Comparison of ENCODE assay signal across 18 cellular contexts in the genomic region with DNA sequence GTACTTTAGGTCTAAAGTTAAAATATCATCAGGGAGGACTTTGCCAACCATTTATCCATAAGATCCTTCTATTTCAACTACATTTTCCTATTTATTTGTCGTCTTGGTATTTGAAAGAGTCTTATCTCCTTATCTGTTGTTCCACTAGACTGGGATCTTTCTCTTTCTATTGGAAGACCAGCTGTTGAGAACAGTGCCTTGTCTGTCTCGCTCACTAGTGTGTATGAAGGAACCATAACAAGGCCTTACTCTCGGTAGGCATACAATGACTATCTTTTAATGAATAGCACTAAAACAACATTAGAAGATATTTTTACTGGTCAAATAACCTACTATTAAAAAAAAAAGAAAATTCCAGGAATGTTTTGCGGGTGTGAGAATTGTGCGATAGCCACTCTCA.
"Had no signal": no experiment of that assay in that cellular context is flagged by ENCODE, and none has a peak within 500 bp of the region (broad histone marks: within the 10 kb centered on the region; RNA-seq: fewer than 3 reads in every experiment).

No MANE protein-coding gene starts in this region.

- H3K4me3 ChIP-seq: body of pancreas, gastrocnemius medialis, psoas muscle, right lobe of liver, spleen, testis had no signal

- H3K36me3 ChIP-seq: gastrocnemius medialis, right lobe of liver, spleen had no signal

- H3K27ac ChIP-seq: body of pancreas, gastrocnemius medialis, psoas muscle, right lobe of liver, spleen, testis had no signal

- H3K27me3 ChIP-seq: body of pancreas, gastrocnemius medialis, right lobe of liver, spleen, testis had no signal

- H3K9me3 ChIP-seq: body of pancreas, gastrocnemius medialis, psoas muscle, spleen, testis had no signal

- H3K4me1 ChIP-seq: body of pancreas, gastrocnemius medialis, psoas muscle, right lobe of liver, spleen, testis had no signal

- DNase-seq: activated CD4-positive, alpha-beta memory T cell treated with anti-CD3 and anti-CD28 coated beads, Interleukin-2, amount 10 ng/mL, durations not matched to agents 7 days and 5 days; activated CD4-positive, alpha-beta T cell treated with anti-CD3 and anti-CD28 coated beads for 4 hours; activated effector memory CD4-positive, alpha-beta T cell treated with anti-CD3 and anti-CD28 coated beads, Interleukin-2, amount 50 U/mL, for 16 hours; activated T-cell treated with anti-CD3 and anti-CD28 coated beads, Interleukin-2, amount 50 U/mL, for 24 hours; amniotic stem cell; body of pancreas; cortex of kidney; effector memory CD4-positive, alpha-beta T cell; gastrocnemius medialis; naive thymus-derived CD8-positive, alpha-beta T cell; occipital lobe; psoas muscle; right lobe of liver; spleen; T-helper 2 cell; testis had no signal

- ATAC-seq: activated naive CD4-positive, alpha-beta T cell treated with anti-CD3 and anti-CD28 coated beads, Interleukin-2, amount 50 U/mL, for 72 hours; body of pancreas; gastrocnemius medialis; naive thymus-derived CD8-positive, alpha-beta T cell; psoas muscle; right lobe of liver; WTC11 had no signal
